9 cellular contexts compared by ENCODE assay signal in genomic region chr7:4951304-4951703, GRCh38. TPM values are rescaled to one million over a fixed set of nuclear protein-coding genes. Genes with fewer than 3 reads are reported as not detected.
"Had no signal": no experiment of that assay in that cellular context is flagged by ENCODE, and none has a peak within 500 bp of the region (broad histone marks: within the 10 kb centered on the region; RNA-seq: fewer than 3 reads in every experiment).

No MANE protein-coding gene starts in this region.

- H3K4me1 ChIP-seq: HAP-1 had no signal

- ATAC-seq: HCT116 had no signal

- H2AFZ ChIP-seq: GM23248 had no signal

- H3K9ac ChIP-seq: GM23248 had no signal

- H3K4me3 ChIP-seq: GM23248, HAP-1, K562 had no signal

- H3K27ac ChIP-seq: GM23248 had no signal

- H3K9me3 ChIP-seq: HAP-1 had no signal

- FAIRE-seq: HTR-8/SVneo, K562 had no signal

- DNase-seq: GM23248, GOT3, H7, IMR-90, KG1 had no signal

- H3K36me3 ChIP-seq: HAP-1 had no signal

RNA-seq across cellular contexts. Expression of gene MMD2, which starts 7.7 kb away (rescaled TPM):
- polyA plus RNA-seq: GM23248, IMR-90, K562 had no signal
